ENCODE assay signal across 1 cellular context in the genomic region with DNA sequence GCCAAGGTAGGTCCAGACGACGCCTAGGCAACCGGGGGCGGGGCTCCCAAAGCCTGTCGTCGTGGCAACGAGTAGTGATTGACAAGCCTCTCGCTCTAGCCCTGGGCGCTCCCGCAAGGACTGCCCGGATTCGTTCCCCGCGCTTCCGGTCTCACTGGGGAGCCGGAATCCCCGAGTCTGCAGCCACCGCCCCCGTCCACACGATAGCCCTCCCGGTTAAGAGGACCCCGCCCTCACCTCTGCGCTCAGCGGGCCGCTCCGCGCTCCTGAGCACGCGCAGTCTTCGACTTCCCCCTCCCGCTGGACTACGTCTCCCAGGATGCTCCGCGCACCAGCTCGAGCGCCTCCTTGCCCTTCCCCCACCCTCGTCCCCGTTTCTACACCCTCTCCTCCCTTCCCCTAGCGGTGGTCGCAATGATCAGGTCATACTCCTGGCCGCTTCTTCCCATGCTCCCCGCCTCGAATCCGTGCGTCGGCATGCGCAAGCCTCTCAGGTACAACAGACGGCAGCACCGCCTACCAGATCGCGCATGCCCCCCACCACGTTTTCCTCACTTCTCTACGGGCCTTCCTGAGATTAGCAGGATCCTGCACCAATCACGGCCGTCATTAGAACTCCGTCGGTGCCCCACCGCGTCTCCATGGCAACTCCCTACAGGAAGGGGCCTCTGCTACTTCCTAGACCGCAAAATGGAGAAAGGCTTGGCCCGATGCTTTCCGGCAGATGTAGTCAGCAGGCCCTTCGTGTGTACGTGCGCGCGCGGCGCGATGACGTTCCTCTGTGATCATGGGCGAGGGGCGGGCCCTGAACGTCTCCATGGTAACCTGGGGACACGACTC.
TF ChIP-seq lines count a peak whose summit lies in the region.

A gene (minus strand): TSS at position 518 of the 840 bp plus-strand sequence. CDS start 1,946 bp downstream, outside the sequence.

TF ChIP-seq in HEK293, 187 proteins besides CTCF, POLR2A, EP300 and RAD21 (continued from another document and continues in another):
- TF ChIP-seq, protein P1, sequence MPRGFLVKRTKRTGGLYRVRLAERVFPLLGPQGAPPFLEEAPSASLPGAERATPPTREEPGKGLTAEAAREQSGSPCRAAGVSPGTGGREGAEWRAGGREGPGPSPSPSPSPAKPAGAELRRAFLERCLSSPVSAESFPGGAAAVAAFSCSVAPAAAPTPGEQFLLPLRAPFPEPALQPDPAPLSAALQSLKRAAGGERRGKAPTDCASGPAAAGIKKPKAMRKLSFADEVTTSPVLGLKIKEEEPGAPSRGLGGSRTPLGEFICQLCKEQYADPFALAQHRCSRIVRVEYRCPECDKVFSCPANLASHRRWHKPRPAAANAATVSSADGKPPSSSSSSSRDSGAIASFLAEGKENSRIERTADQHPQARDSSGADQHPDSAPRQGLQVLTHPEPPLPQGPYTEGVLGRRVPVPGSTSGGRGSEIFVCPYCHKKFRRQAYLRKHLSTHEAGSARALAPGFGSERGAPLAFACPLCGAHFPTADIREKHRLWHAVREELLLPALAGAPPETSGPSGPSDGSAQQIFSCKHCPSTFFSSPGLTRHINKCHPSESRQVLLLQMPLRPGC (tag by site-specific recombination; IDR thresholded peaks at IDR 0.05), result peak; percentile 88
- TF ChIP-seq ZNF544 (tag by site-specific recombination; IDR thresholded peaks at IDR 0.05) (no peak), ZBTB7A (tag by site-specific recombination; IDR thresholded peaks at IDR 0.05; ENCODE audit: low read depth) (peak; percentile 97), ZNF2 (tag by site-specific recombination; IDR thresholded peaks at IDR 0.05) (peak; percentile 89), ZNF549 (tag by site-specific recombination; IDR thresholded peaks at IDR 0.05) (no peak), ZBTB17 (tag by site-specific recombination; IDR thresholded peaks at IDR 0.05) (peak; percentile 99), ZNF324 (tag by site-specific recombination; IDR thresholded peaks at IDR 0.05) (peak; percentile 95), ZNF792 (tag by site-specific recombination; IDR thresholded peaks at IDR 0.05) (peak; percentile 84; the same call in 1 of the 2 replicates), ZNF629 (tag by site-specific recombination; IDR thresholded peaks at IDR 0.05) (peak; percentile 97), ZNF571 (tag by site-specific recombination; IDR thresholded peaks at IDR 0.05) (no peak), KLF16 (tag by site-specific recombination; IDR thresholded peaks at IDR 0.05) (peak; percentile 68), ZNF843 (tag by site-specific recombination; IDR thresholded peaks at IDR 0.05) (peak; percentile 79), WT1 (tag by site-specific recombination; IDR thresholded peaks at IDR 0.05) (peak; percentile 59; the same call in 1 of the 2 replicates), MEIS1 (CRISPR knock-in tag; IDR thresholded peaks at IDR 0.05; ENCODE audit: borderline replicate concordance) (no peak), ZNF416 (tag by site-specific recombination; IDR thresholded peaks at IDR 0.05) (no peak), ZNF223 (tag by site-specific recombination; IDR thresholded peaks at IDR 0.05) (no peak), ZNF830 (tag by site-specific recombination; IDR thresholded peaks at IDR 0.05; ENCODE audit: low read depth) (no peak), ZNF354C (tag by site-specific recombination; IDR thresholded peaks at IDR 0.05; ENCODE audit: borderline replicate concordance, low read depth) (no peak), GLIS1 (tag by site-specific recombination; IDR thresholded peaks at IDR 0.05) (peak; percentile 98), ZEB2 (tag by site-specific recombination; IDR thresholded peaks at IDR 0.05) (peak; percentile 90), ZNF558 (tag by site-specific recombination; IDR thresholded peaks at IDR 0.05) (no peak), ZNF747 (tag by site-specific recombination; IDR thresholded peaks at IDR 0.05) (no peak), KLF7 (tag by site-specific recombination; IDR thresholded peaks at IDR 0.05; ENCODE audit: borderline replicate concordance) (peak; percentile 72; the same call in 1 of the 2 replicates), ZNF623 (tag by site-specific recombination; IDR thresholded peaks at IDR 0.05) (no peak), PRDM1 (tag by site-specific recombination; IDR thresholded peaks at IDR 0.05) (0 out of 2 replicates have a peak, but pooled peaks have one; percentile 11), OVOL3 (tag by site-specific recombination; IDR thresholded peaks at IDR 0.05) (0 out of 2 replicates have a peak, but pooled peaks have one; percentile 59), ZNF624 (tag by site-specific recombination; IDR thresholded peaks at IDR 0.05) (no peak), ZNF521 (tag by site-specific recombination; IDR thresholded peaks at IDR 0.05) (no peak), ZNF555 (tag by site-specific recombination; conservative IDR thresholded peaks at IDR 0.05) (no peak), SP7 (tag by site-specific recombination; IDR thresholded peaks at IDR 0.05) (peak; percentile 77), YY2 (tag by site-specific recombination; IDR thresholded peaks at IDR 0.05) (peak; percentile 67; the same call in 1 of the 2 replicates), ZNF677 (tag by site-specific recombination; IDR thresholded peaks at IDR 0.05) (no peak), ZNF394 (tag by site-specific recombination; IDR thresholded peaks at IDR 0.05; ENCODE audit: borderline replicate concordance) (peak; percentile 61; the same call in 1 of the 2 replicates)
- TF ChIP-seq, protein P2, sequence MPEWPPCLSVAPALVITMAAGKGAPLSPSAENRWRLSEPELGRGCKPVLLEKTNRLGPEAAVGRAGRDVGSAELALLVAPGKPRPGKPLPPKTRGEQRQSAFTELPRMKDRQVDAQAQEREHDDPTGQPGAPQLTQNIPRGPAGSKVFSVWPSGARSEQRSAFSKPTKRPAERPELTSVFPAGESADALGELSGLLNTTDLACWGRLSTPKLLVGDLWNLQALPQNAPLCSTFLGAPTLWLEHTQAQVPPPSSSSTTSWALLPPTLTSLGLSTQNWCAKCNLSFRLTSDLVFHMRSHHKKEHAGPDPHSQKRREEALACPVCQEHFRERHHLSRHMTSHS (tag by site-specific recombination; IDR thresholded peaks at IDR 0.05), result no peak
- TF ChIP-seq, protein P3, sequence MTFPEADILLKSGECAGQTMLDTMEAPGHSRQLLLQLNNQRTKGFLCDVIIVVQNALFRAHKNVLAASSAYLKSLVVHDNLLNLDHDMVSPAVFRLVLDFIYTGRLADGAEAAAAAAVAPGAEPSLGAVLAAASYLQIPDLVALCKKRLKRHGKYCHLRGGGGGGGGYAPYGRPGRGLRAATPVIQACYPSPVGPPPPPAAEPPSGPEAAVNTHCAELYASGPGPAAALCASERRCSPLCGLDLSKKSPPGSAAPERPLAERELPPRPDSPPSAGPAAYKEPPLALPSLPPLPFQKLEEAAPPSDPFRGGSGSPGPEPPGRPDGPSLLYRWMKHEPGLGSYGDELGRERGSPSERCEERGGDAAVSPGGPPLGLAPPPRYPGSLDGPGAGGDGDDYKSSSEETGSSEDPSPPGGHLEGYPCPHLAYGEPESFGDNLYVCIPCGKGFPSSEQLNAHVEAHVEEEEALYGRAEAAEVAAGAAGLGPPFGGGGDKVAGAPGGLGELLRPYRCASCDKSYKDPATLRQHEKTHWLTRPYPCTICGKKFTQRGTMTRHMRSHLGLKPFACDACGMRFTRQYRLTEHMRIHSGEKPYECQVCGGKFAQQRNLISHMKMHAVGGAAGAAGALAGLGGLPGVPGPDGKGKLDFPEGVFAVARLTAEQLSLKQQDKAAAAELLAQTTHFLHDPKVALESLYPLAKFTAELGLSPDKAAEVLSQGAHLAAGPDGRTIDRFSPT (tag by site-specific recombination; IDR thresholded peaks at IDR 0.05), result peak; percentile 52; the same call in 1 of the 2 replicates
- TF ChIP-seq, protein P4, sequence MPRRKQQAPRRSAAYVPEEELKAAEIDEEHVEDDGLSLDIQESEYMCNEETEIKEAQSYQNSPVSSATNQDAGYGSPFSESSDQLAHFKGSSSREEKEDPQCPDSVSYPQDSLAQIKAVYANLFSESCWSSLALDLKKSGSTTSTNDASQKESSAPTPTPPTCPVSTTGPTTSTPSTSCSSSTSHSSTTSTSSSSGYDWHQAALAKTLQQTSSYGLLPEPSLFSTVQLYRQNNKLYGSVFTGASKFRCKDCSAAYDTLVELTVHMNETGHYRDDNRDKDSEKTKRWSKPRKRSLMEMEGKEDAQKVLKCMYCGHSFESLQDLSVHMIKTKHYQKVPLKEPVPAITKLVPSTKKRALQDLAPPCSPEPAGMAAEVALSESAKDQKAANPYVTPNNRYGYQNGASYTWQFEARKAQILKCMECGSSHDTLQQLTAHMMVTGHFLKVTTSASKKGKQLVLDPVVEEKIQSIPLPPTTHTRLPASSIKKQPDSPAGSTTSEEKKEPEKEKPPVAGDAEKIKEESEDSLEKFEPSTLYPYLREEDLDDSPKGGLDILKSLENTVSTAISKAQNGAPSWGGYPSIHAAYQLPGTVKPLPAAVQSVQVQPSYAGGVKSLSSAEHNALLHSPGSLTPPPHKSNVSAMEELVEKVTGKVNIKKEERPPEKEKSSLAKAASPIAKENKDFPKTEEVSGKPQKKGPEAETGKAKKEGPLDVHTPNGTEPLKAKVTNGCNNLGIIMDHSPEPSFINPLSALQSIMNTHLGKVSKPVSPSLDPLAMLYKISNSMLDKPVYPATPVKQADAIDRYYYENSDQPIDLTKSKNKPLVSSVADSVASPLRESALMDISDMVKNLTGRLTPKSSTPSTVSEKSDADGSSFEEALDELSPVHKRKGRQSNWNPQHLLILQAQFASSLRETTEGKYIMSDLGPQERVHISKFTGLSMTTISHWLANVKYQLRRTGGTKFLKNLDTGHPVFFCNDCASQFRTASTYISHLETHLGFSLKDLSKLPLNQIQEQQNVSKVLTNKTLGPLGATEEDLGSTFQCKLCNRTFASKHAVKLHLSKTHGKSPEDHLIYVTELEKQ (tag by site-specific recombination; IDR thresholded peaks at IDR 0.05; ENCODE audit: borderline replicate concordance), result no peak
- TF ChIP-seq, protein P5, sequence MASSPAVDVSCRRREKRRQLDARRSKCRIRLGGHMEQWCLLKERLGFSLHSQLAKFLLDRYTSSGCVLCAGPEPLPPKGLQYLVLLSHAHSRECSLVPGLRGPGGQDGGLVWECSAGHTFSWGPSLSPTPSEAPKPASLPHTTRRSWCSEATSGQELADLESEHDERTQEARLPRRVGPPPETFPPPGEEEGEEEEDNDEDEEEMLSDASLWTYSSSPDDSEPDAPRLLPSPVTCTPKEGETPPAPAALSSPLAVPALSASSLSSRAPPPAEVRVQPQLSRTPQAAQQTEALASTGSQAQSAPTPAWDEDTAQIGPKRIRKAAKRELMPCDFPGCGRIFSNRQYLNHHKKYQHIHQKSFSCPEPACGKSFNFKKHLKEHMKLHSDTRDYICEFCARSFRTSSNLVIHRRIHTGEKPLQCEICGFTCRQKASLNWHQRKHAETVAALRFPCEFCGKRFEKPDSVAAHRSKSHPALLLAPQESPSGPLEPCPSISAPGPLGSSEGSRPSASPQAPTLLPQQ (tag by site-specific recombination; IDR thresholded peaks at IDR 0.05), result peak; percentile 89
- TF ChIP-seq, protein P6, sequence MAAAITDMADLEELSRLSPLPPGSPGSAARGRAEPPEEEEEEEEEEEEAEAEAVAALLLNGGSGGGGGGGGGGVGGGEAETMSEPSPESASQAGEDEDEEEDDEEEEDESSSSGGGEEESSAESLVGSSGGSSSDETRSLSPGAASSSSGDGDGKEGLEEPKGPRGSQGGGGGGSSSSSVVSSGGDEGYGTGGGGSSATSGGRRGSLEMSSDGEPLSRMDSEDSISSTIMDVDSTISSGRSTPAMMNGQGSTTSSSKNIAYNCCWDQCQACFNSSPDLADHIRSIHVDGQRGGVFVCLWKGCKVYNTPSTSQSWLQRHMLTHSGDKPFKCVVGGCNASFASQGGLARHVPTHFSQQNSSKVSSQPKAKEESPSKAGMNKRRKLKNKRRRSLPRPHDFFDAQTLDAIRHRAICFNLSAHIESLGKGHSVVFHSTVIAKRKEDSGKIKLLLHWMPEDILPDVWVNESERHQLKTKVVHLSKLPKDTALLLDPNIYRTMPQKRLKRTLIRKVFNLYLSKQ (tag by site-specific recombination; IDR thresholded peaks at IDR 0.05; ENCODE audit: borderline replicate concordance), result no peak
- TF ChIP-seq, protein P7, sequence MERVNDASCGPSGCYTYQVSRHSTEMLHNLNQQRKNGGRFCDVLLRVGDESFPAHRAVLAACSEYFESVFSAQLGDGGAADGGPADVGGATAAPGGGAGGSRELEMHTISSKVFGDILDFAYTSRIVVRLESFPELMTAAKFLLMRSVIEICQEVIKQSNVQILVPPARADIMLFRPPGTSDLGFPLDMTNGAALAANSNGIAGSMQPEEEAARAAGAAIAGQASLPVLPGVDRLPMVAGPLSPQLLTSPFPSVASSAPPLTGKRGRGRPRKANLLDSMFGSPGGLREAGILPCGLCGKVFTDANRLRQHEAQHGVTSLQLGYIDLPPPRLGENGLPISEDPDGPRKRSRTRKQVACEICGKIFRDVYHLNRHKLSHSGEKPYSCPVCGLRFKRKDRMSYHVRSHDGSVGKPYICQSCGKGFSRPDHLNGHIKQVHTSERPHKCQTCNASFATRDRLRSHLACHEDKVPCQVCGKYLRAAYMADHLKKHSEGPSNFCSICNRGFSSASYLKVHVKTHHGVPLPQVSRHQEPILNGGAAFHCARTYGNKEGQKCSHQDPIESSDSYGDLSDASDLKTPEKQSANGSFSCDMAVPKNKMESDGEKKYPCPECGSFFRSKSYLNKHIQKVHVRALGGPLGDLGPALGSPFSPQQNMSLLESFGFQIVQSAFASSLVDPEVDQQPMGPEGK (tag by site-specific recombination; IDR thresholded peaks at IDR 0.05), result peak; percentile 98
- TF ChIP-seq, protein P8, sequence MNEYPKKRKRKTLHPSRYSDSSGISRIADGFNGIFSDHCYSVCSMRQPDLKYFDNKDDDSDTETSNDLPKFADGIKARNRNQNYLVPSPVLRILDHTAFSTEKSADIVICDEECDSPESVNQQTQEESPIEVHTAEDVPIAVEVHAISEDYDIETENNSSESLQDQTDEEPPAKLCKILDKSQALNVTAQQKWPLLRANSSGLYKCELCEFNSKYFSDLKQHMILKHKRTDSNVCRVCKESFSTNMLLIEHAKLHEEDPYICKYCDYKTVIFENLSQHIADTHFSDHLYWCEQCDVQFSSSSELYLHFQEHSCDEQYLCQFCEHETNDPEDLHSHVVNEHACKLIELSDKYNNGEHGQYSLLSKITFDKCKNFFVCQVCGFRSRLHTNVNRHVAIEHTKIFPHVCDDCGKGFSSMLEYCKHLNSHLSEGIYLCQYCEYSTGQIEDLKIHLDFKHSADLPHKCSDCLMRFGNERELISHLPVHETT (tag by site-specific recombination; IDR thresholded peaks at IDR 0.05), result peak; percentile 85
- TF ChIP-seq, protein P9, sequence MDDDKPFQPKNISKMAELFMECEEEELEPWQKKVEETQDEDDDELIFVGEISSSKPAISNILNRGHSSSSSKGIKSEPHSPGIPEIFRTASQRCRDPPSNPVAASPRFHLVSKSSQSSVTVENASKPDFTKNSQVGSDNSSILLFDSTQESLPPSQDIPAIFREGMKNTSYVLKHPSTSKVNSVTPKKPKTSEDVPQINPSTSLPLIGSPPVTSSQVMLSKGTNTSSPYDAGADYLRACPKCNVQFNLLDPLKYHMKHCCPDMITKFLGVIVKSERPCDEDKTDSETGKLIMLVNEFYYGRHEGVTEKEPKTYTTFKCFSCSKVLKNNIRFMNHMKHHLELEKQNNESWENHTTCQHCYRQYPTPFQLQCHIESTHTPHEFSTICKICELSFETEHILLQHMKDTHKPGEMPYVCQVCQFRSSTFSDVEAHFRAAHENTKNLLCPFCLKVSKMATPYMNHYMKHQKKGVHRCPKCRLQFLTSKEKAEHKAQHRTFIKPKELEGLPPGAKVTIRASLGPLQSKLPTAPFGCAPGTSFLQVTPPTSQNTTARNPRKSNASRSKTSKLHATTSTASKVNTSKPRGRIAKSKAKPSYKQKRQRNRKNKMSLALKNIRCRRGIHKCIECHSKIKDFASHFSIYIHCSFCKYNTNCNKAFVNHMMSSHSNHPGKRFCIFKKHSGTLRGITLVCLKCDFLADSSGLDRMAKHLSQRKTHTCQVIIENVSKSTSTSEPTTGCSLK (tag by site-specific recombination; IDR thresholded peaks at IDR 0.05), result no peak
